ENCODE assay signal across 10 cellular contexts in the genomic region with DNA sequence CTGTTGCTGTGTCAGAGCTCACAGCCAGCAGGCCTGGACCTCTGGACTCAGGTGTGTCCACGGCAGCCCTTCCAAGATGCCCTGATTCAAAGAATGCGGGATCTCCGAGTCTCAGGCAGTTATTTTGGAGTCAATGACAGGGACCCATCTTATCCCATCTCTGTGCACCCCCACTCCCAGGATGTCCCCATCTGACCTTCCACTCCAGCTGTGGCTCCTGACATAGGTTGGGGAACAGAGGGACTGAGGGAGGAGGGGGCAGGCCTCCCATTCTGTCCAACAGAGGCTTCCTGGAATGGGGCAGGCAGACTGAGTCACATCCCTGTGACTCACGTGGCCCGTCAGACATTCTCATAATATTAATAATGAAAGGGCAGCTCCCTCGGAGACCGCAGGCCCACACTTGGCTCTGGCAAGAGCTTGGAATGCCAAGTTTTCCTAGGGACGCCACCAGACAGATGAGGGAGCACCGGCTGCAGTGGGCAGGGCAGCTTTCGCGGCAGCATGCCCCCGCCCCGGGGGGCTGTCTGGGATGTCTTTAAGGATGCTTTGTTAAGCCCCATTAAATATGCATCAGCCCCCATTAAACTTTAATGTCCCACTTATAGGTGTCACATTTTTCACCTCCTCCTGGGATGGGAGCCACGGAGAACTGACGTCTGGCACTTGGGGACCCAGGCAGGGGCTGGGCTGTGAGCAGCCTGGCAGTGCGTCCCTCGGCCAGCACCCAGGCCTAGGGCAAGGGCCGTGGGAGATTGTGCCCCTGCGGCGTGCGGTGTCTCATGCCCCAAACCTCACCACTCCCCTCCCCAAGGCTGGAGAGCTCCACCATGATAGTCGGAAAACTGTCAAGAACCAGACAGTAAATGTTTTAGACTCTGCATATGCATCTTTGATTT. TPM values are rescaled to one million over a fixed set of nuclear protein-coding genes. Genes with fewer than 3 reads are reported as not detected.
DNase-seq lines count a peak whose midpoint lies in the region; ATAC-seq and TF ChIP-seq lines count a peak whose summit lies in the region.
"Had no signal": no experiment of that assay in that cellular context is flagged by ENCODE, and none has a peak within 500 bp of the region (broad histone marks: within the 10 kb centered on the region; RNA-seq: fewer than 3 reads in every experiment).

No MANE protein-coding gene starts in this region.

- ATAC-seq in RWPE2 (ENCODE audit: low read depth) (peak; percentile 98), psoas muscle (peak; percentile 36 to 79 (median 56)), GM19395 (IDR thresholded peaks at IDR 0.05; ENCODE audit: unreplicated experiment) (no peak), HG02642 (IDR thresholded peaks at IDR 0.05; ENCODE audit: poor library complexity, unreplicated experiment) (no peak), HG02970 (IDR thresholded peaks at IDR 0.05; ENCODE audit: low FRiP score, unreplicated experiment) (no peak), GM19452 (IDR thresholded peaks at IDR 0.05; ENCODE audit: unreplicated experiment) (no peak)
- ATAC-seq: stimulated activated effector memory CD8-positive, alpha-beta T cell treated with anti-CD3 and anti-CD28 coated beads, Interleukin-12 subunit alpha, Interleukin-12 subunit beta, amount 100 ng/mL, for 72 hours had no signal

- H3K36me3 ChIP-seq in RWPE2 (ENCODE audit: low read depth): no peaks in the 10 kb centered on the region
- no peaks in the 10 kb centered on the region for H3K36me3 ChIP-seq in psoas muscle (ENCODE audit: insufficient read depth in 1 of 2, low read depth in 1 of 2)

- H3K4me3 ChIP-seq in RWPE2 (ENCODE audit: severe bottlenecking) (no peak overlapping the region), psoas muscle (no peak overlapping the region)

- H3K9me3 ChIP-seq in RWPE2 (ENCODE audit: severe bottlenecking) (peaks cover 16% of the 10 kb centered on the region), psoas muscle (no peaks in the 10 kb centered on the region)

- peak overlapping the region; percentile 63 for H3K27ac ChIP-seq in RWPE2 (ENCODE audit: poor library complexity, severe bottlenecking)
- H3K27ac ChIP-seq in psoas muscle: no peak overlapping the region

- WGBS in psoas muscle, 3 donors: 36 to 42% (median 40%) methylated on average over 19 to 22 of the region's 22 CpGs

- no peaks in the 10 kb centered on the region for H3K27me3 ChIP-seq in RWPE2 (ENCODE audit: insufficient read depth, poor library complexity, severe bottlenecking)
- peaks cover 0 to 8% (median 0%) of the 10 kb centered on the region in 3 donors for H3K27me3 ChIP-seq in psoas muscle (ENCODE audit: insufficient read depth in 3 of 3, low read length in 2 of 3)

- intact Hi-C loops in psoas muscle (cut with DNase I): no loop called here

- TF ChIP-seq CTCF in RWPE2 (IDR thresholded peaks at IDR 0.05; ENCODE audit: poor library complexity, severe bottlenecking) (no peak), psoas muscle (IDR thresholded peaks at IDR 0.05) (no peak)

- DNase-seq in GM03348 (ENCODE audit: low spot score): peak; percentile 97
- peak; percentile 93 for DNase-seq in RWPE2 (ENCODE audit: low spot score)
- peak; percentile 85 for DNase-seq in fibroblast of gingiva (ENCODE audit: low read depth)
- DNase-seq in psoas muscle: peak in 1 of 2 donors; percentile 61
- DNase-seq: GOT3 had no signal

- peaks cover 16% of the 10 kb centered on the region for H3K4me1 ChIP-seq in RWPE2 (ENCODE audit: insufficient read depth, poor library complexity, severe bottlenecking)
- no peaks in the 10 kb centered on the region for H3K4me1 ChIP-seq in psoas muscle

RNA-seq across cellular contexts. Expression of a gene that starts 23.6 kb away (rescaled TPM):
- total RNA-seq in psoas muscle: not detected
- polyA plus RNA-seq in psoas muscle: under 1 TPM in 1 of 3 donors, not detected in 2; 0.01 TPM

RNA-seq across cellular contexts. Expression of a gene that starts 46.3 kb away (rescaled TPM):
- total RNA-seq in psoas muscle: under 1 TPM in 3 of 4 donors, not detected in 1; 0.21 to 0.66 (median 0.24) TPM
- polyA plus RNA-seq in psoas muscle: under 1 TPM; 0.17 to 0.96 (median 0.21) TPM

Comparison
In these comparisons a context has a peak if more than half of its experiments do, and no peak if none do; other contexts are left out.
1. ATAC-seq: peak in RWPE2 (single experiment) and psoas muscle (4 of 4); none in GM19395 (single experiment), HG02642 (single experiment), HG02970 (single experiment) and GM19452 (single experiment).